2 cellular contexts compared by ENCODE assay signal in the genomic region with DNA sequence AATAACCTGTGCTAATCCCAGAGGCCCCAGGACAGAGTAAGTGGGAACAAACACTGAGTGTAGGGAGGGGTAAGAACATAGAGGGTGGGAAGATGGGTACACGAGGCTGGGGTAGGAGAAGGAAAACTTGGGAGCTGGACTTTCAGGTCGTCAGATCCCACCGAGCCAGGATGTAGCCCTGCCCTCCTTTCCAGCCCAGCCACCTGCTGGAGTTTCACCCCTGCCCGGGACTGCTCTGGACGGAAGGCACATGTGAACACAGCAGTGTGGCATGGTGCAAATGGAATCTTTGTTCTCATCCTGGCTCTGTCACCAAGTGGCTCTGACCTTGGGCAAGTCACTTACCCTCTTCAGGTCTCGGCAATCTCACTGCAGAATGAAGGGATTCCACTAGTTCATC.
TF ChIP-seq lines count a peak whose summit lies in the region.

No MANE protein-coding gene starts in this region.

TF ChIP-seq in GM23338, 12 proteins besides CTCF, POLR2A, EP300 and RAD21 (continued from another document):
- no peak for TF ChIP-seq NANOG (IDR thresholded peaks at IDR 0.05; ENCODE audit: borderline replicate concordance)

TF ChIP-seq in GM12878, 131 proteins besides CTCF, POLR2A, EP300 and RAD21 (continued from another document):
- TF ChIP-seq FOS (IDR thresholded peaks at IDR 0.05; ENCODE audit: borderline replicate concordance, extremely low read depth, insufficient read length), result no peak
- no peak for TF ChIP-seq KDM1A (IDR thresholded peaks at IDR 0.05; ENCODE audit: borderline replicate concordance)
- no peak for TF ChIP-seq DPF2 (IDR thresholded peaks at IDR 0.05)
